Comparison of ENCODE assay signal across 1 cellular context in genomic region chr20:34064286-34064685, GRCh38.
TF ChIP-seq lines count a peak whose summit lies in the region.

No MANE protein-coding gene starts in this region.

TF ChIP-seq in GM23338, 12 proteins besides CTCF, POLR2A, EP300 and RAD21:
- no peak for TF ChIP-seq CREB1 (CRISPR knock-in tag; IDR thresholded peaks at IDR 0.05; ENCODE audit: low read depth)
- TF ChIP-seq ZNF331 (CRISPR knock-in tag; IDR thresholded peaks at IDR 0.05; ENCODE audit: low read depth): no peak
- TF ChIP-seq ETS1 (IDR thresholded peaks at IDR 0.05): no peak
- no peak for TF ChIP-seq ZNF462 (CRISPR knock-in tag; IDR thresholded peaks at IDR 0.05)
- TF ChIP-seq POLR2AphosphoS5 (IDR thresholded peaks at IDR 0.05; ENCODE audit: low read depth): no peak
- TF ChIP-seq EZH2phosphoT487 (IDR thresholded peaks at IDR 0.05; ENCODE audit: unreplicated experiment): no peak
- no peak for TF ChIP-seq EZH2 (IDR thresholded peaks at IDR 0.05; ENCODE audit: low read depth, unreplicated experiment)
- no peak for TF ChIP-seq JUNB (IDR thresholded peaks at IDR 0.05; ENCODE audit: unreplicated experiment)
- TF ChIP-seq STAT1 (IDR thresholded peaks at IDR 0.05; ENCODE audit: unreplicated experiment): no peak
- TF ChIP-seq ZNF114 (CRISPR knock-in tag; IDR thresholded peaks at IDR 0.05): no peak
- no peak for TF ChIP-seq NANOG (IDR thresholded peaks at IDR 0.05; ENCODE audit: borderline replicate concordance)
- TF ChIP-seq, protein P1, sequence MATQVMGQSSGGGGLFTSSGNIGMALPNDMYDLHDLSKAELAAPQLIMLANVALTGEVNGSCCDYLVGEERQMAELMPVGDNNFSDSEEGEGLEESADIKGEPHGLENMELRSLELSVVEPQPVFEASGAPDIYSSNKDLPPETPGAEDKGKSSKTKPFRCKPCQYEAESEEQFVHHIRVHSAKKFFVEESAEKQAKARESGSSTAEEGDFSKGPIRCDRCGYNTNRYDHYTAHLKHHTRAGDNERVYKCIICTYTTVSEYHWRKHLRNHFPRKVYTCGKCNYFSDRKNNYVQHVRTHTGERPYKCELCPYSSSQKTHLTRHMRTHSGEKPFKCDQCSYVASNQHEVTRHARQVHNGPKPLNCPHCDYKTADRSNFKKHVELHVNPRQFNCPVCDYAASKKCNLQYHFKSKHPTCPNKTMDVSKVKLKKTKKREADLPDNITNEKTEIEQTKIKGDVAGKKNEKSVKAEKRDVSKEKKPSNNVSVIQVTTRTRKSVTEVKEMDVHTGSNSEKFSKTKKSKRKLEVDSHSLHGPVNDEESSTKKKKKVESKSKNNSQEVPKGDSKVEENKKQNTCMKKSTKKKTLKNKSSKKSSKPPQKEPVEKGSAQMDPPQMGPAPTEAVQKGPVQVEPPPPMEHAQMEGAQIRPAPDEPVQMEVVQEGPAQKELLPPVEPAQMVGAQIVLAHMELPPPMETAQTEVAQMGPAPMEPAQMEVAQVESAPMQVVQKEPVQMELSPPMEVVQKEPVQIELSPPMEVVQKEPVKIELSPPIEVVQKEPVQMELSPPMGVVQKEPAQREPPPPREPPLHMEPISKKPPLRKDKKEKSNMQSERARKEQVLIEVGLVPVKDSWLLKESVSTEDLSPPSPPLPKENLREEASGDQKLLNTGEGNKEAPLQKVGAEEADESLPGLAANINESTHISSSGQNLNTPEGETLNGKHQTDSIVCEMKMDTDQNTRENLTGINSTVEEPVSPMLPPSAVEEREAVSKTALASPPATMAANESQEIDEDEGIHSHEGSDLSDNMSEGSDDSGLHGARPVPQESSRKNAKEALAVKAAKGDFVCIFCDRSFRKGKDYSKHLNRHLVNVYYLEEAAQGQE (IDR thresholded peaks at IDR 0.05; ENCODE audit: unreplicated experiment): no peak
